9 cellular contexts compared by ENCODE assay signal in genomic region chr9:109315889-109316640, GRCh38. TPM values are rescaled to one million over a fixed set of nuclear protein-coding genes. Genes with fewer than 3 reads are reported as not detected.
DNase-seq lines count a peak whose midpoint lies in the region; ATAC-seq and TF ChIP-seq lines count a peak whose summit lies in the region.
"Had no signal": no experiment of that assay in that cellular context is flagged by ENCODE, and none has a peak within 500 bp of the region (broad histone marks: within the 10 kb centered on the region; RNA-seq: fewer than 3 reads in every experiment).

No MANE protein-coding gene starts in this region.

- ATAC-seq in HG03432 (IDR thresholded peaks at IDR 0.05; ENCODE audit: unreplicated experiment): no peak

- H4K20me1 ChIP-seq in smooth muscle cell (ENCODE audit: low read depth): peaks cover 3% of the 10 kb centered on the region

- no peak for TF ChIP-seq CTCF in retinal pigment epithelial cell (conservative IDR thresholded peaks at IDR 0.05; ENCODE audit: low read depth, low read length)
- no peak for TF ChIP-seq CTCF in smooth muscle cell (IDR thresholded peaks at IDR 0.05; ENCODE audit: borderline replicate concordance, insufficient read depth, poor library complexity, severe bottlenecking)

- no peak overlapping the region for H3K4me2 ChIP-seq in smooth muscle cell

- H3K27ac ChIP-seq in smooth muscle cell (ENCODE audit: low read depth): no peak overlapping the region
- H3K27ac ChIP-seq: HL-60 had no signal

- no peaks in the 10 kb centered on the region for H3K9me3 ChIP-seq in smooth muscle cell (replicated peaks; ENCODE audit: low read depth)

- no peaks in the 10 kb centered on the region for H3F3A ChIP-seq in smooth muscle cell (ENCODE audit: low read depth)

- H3K36me3 ChIP-seq in smooth muscle cell (ENCODE audit: low read depth): no peaks in the 10 kb centered on the region

- peak; percentile 34 for DNase-seq in HS-27A (ENCODE audit: low read depth)
- peak; percentile 72 for DNase-seq in NOMO-1 treated with DMSO at 0.1 percent for 48 hours (lab: John Stamatoyannopoulos, UW; ENCODE audit: unreplicated experiment)
- peak; percentile 56 for DNase-seq in fibroblast of the conjunctiva (ENCODE audit: low read depth)
- DNase-seq in retinal pigment epithelial cell (ENCODE audit: low read depth): peak; percentile 97
- no peak for DNase-seq in smooth muscle cell (lab: John Stamatoyannopoulos, UW; ENCODE audit: unreplicated experiment)
- DNase-seq in T-helper 1 cell: no peak
- DNase-seq in T-helper 9 cell: no peak

- no peak overlapping the region for H2AFZ ChIP-seq in smooth muscle cell (ENCODE audit: low read depth)

- peaks cover 52% of the 10 kb centered on the region for H3K27me3 ChIP-seq in smooth muscle cell (ENCODE audit: low read depth)

- H3K79me2 ChIP-seq in smooth muscle cell (ENCODE audit: low read depth): no peaks in the 10 kb centered on the region

- H3K4me1 ChIP-seq in smooth muscle cell (ENCODE audit: low read depth): peaks cover 11% of the 10 kb centered on the region

- no peak overlapping the region for H3K9ac ChIP-seq in smooth muscle cell (ENCODE audit: low read depth)

- 79% methylated on average over 14 of the region's 14 CpGs for WGBS in smooth muscle cell (ENCODE audit: low lambda C conversion rate)

- no peak overlapping the region for H3K4me3 ChIP-seq in retinal pigment epithelial cell (ENCODE audit: low read length)
- no peak overlapping the region for H3K4me3 ChIP-seq in smooth muscle cell

RNA-seq across cellular contexts. Expression of gene EPB41L4B, which starts 4.8 kb away (rescaled TPM):
- total RNA-seq in smooth muscle cell: 2.5 and 5.2 TPM in 2 replicates
- 0.74 and 1.9 TPM in 2 replicates for polyA plus RNA-seq in smooth muscle cell

Comparison
In these comparisons a context has a peak if more than half of its experiments do, and no peak if none do; other contexts are left out.
1. DNase-seq: peak in HS-27A (single experiment), NOMO-1 treated with DMSO at 0.1 percent for 48 hours (single experiment), fibroblast of the conjunctiva (single experiment) and retinal pigment epithelial cell (single experiment); none in smooth muscle cell (single experiment), T-helper 1 cell (0 of 5) and T-helper 9 cell (single experiment).